In genomic region chr3:131796558-131796957, GRCh38 we compare ENCODE assay signal across 11 cellular contexts.
DNase-seq lines count a peak whose midpoint lies in the region; ATAC-seq and TF ChIP-seq lines count a peak whose summit lies in the region.
"Had no signal": no experiment of that assay in that cellular context is flagged by ENCODE, and none has a peak within 500 bp of the region (broad histone marks: within the 10 kb centered on the region; RNA-seq: fewer than 3 reads in every experiment).

No MANE protein-coding gene starts in this region.

- no TSS peak for BruUV-seq in OCI-LY7 (replicated peaks; lab: Mats Ljungman, UMichigan)

- peaks cover 24 to 29% (median 25%) of the 10 kb centered on the region in 3 donors for H3K27me3 Mint-ChIP-seq in naive B cell

- H3K36me3 Mint-ChIP-seq in naive B cell = no peaks in the 10 kb centered on the region
- H3K36me3 Mint-ChIP-seq: naive thymus-derived CD4-positive, alpha-beta T cell had no signal

- peaks cover 2 to 20% (median 5%) of the 10 kb centered on the region in 3 donors for H3K4me1 Mint-ChIP-seq in naive B cell

- H3K4me3 ChIP-seq in Loucy (ENCODE audit: low read length, poor library complexity, severe bottlenecking) (peak overlapping the region; percentile 58), mucosa of descending colon (no peak overlapping the region), OCI-LY7 (ENCODE audit: low read depth, low read length, poor library complexity, severe bottlenecking) (no peak overlapping the region), WERI-Rb-1 (ENCODE audit: low read depth, low read length) (no peak overlapping the region)

- ATAC-seq in GM18861 (IDR thresholded peaks at IDR 0.05; ENCODE audit: unreplicated experiment) (peak; percentile 66), HG02571 (IDR thresholded peaks at IDR 0.05; ENCODE audit: unreplicated experiment) (peak; percentile 56), naive B cell (ENCODE audit: low read depth in 2 of 2) (peak; percentile 25 to 49), mucosa of descending colon (no peak)
- ATAC-seq: naive thymus-derived CD4-positive, alpha-beta T cell had no signal

- H3K4me1 ChIP-seq in Loucy (ENCODE audit: insufficient read depth, low read length, poor library complexity, severe bottlenecking) (peaks cover 38% of the 10 kb centered on the region), mucosa of descending colon (ENCODE audit: low read depth) (no peaks in the 10 kb centered on the region), OCI-LY7 (ENCODE audit: insufficient read depth, low read length, poor library complexity, severe bottlenecking) (no peaks in the 10 kb centered on the region)

- H3K9me3 Mint-ChIP-seq in naive B cell = no peaks in the 10 kb centered on the region
- H3K9me3 Mint-ChIP-seq: naive thymus-derived CD4-positive, alpha-beta T cell had no signal

- H3K27ac ChIP-seq in OCI-LY7 (ENCODE audit: low read depth, low read length, poor library complexity, severe bottlenecking) (no peak overlapping the region), WERI-Rb-1 (no peak overlapping the region)
- H3K27ac ChIP-seq: brain microvascular endothelial cell had no signal

- H3K4me3 Mint-ChIP-seq in naive B cell = no peak overlapping the region
- H3K4me3 Mint-ChIP-seq: naive thymus-derived CD4-positive, alpha-beta T cell had no signal

- H3K9me3 ChIP-seq in Loucy (ENCODE audit: insufficient read depth, low read depth, low read length) (no peaks in the 10 kb centered on the region), mucosa of descending colon (no peaks in the 10 kb centered on the region), OCI-LY7 (ENCODE audit: low read length) (no peaks in the 10 kb centered on the region), WERI-Rb-1 (ENCODE audit: severe bottlenecking) (no peaks in the 10 kb centered on the region)

- CTCF ChIA-PET in OCI-LY7 (lab: Charles Lee; ENCODE audit: unreplicated experiment) = no interaction called here

- H4K20me1 ChIP-seq in Loucy (ENCODE audit: insufficient read depth, low read length, poor library complexity, severe bottlenecking) (no peaks in the 10 kb centered on the region), OCI-LY7 (ENCODE audit: insufficient read depth, low read length) (no peaks in the 10 kb centered on the region)

- POLR2A ChIA-PET in OCI-LY7 (lab: Charles Lee) = interaction anchor here (0.6 kb wide), 2 partner anchors 104 to 850 kb away, joined by 3 read pairs; no protein-coding TSS in a partner anchor

- peaks cover 6% of the 10 kb centered on the region; the same call in 1 of the 2 replicates for H3F3A ChIP-seq in Loucy (ENCODE audit: low read depth)

- peak overlapping the region in 1 of 6 donors; percentile 1 for H3K27ac Mint-ChIP-seq in naive B cell

- no peaks in the 10 kb centered on the region for H3K79me2 ChIP-seq in Loucy (ENCODE audit: insufficient read depth, low read length)
- H3K79me2 ChIP-seq in OCI-LY7 (ENCODE audit: insufficient read depth, low read depth, low read length) = no peaks in the 10 kb centered on the region

- H3K36me3 ChIP-seq in Loucy (ENCODE audit: insufficient read depth, low read length) (no peaks in the 10 kb centered on the region), mucosa of descending colon (ENCODE audit: low read depth) (no peaks in the 10 kb centered on the region), OCI-LY7 (ENCODE audit: insufficient read depth, low read length) (no peaks in the 10 kb centered on the region), WERI-Rb-1 (no peaks in the 10 kb centered on the region)
- H3K36me3 ChIP-seq: brain microvascular endothelial cell had no signal

- intact Hi-C loops in mucosa of descending colon (cut with DNase I, micrococcal nuclease) = no loop called here
- intact Hi-C loops in OCI-LY7 (cut with micrococcal nuclease; ENCODE audit: unreplicated experiment) = no loop called here

- H3K9ac ChIP-seq in Loucy (ENCODE audit: low read depth, low read length, poor library complexity, severe bottlenecking) = no peak overlapping the region

- no peaks in the 10 kb centered on the region for H3K27me3 ChIP-seq in Loucy (ENCODE audit: insufficient read depth, low read length, poor library complexity, severe bottlenecking)
- H3K27me3 ChIP-seq in WERI-Rb-1 (ENCODE audit: insufficient read depth, low read depth, severe bottlenecking) = no peaks in the 10 kb centered on the region
- H3K27me3 ChIP-seq: brain microvascular endothelial cell had no signal

- H3K4me2 ChIP-seq in Loucy (ENCODE audit: low read depth, low read length, poor library complexity, severe bottlenecking) (peak overlapping the region; percentile 83), OCI-LY7 (ENCODE audit: low read length) (no peak overlapping the region)

- H3K9me2 ChIP-seq in Loucy (replicated peaks; ENCODE audit: low read depth, low read length) (no peaks in the 10 kb centered on the region), OCI-LY7 (ENCODE audit: insufficient read depth, low read length) (no peaks in the 10 kb centered on the region)

- H2AFZ ChIP-seq in Loucy (ENCODE audit: low read length) (no peak overlapping the region), OCI-LY7 (ENCODE audit: low read length) (no peak overlapping the region)

- no peak for DNase-seq in naive B cell
- no peak for DNase-seq in mucosa of descending colon
- DNase-seq in OCI-LY7 (ENCODE audit: low spot score) = no peak
- no peak for DNase-seq in WERI-Rb-1
- no peak for DNase-seq in NCI-H748 treated with DMSO at 0.1 percent for 48 hours (lab: John Stamatoyannopoulos, UW)
- DNase-seq: activated CD4-positive, alpha-beta T cell treated with anti-CD3 and anti-CD28 coated beads, Interleukin-2, amount 50 U/mL, for 1 hour; brain microvascular endothelial cell had no signal

- no peak for TF ChIP-seq CTCF in Loucy (conservative IDR thresholded peaks at IDR 0.05; ENCODE audit: low read length)
- no peak for TF ChIP-seq CTCF in mucosa of descending colon (IDR thresholded peaks at IDR 0.05)
- no peak for TF ChIP-seq CTCF in OCI-LY7 (conservative IDR thresholded peaks at IDR 0.05; ENCODE audit: low read length)
- TF ChIP-seq CTCF in WERI-Rb-1 (IDR thresholded peaks at IDR 0.05; ENCODE audit: low read depth, low read length) = no peak
